In genomic region chr20:23151885-23152284, GRCh38 we compare ENCODE assay signal across 13 cellular contexts.
DNase-seq lines count a peak whose midpoint lies in the region; ATAC-seq and TF ChIP-seq lines count a peak whose summit lies in the region.
"Had no signal": no experiment of that assay in that cellular context is flagged by ENCODE, and none has a peak within 500 bp of the region (broad histone marks: within the 10 kb centered on the region; RNA-seq: fewer than 3 reads in every experiment).

No MANE protein-coding gene starts in this region.

- no peaks in the 10 kb centered on the region for H4K20me1 ChIP-seq in fibroblast of lung (ENCODE audit: control insufficient read depth, extremely low read depth, insufficient read depth, low read length)

- H3K9ac ChIP-seq in fibroblast of lung (ENCODE audit: insufficient read depth, low read length): no peak overlapping the region

- H3K36me3 ChIP-seq in heart right ventricle (no peaks in the 10 kb centered on the region), fibroblast of lung (ENCODE audit: control insufficient read depth, insufficient read depth, low read length) (no peaks in the 10 kb centered on the region), HAP-1 (replicated peaks) (no peaks in the 10 kb centered on the region)

- no peaks in the 10 kb centered on the region for H3K79me2 ChIP-seq in fibroblast of lung (ENCODE audit: control insufficient read depth, insufficient read depth, low read length)

- H2AFZ ChIP-seq in fibroblast of lung (ENCODE audit: low read length): no peak overlapping the region

- in situ Hi-C loops in HAP-1 (cut with MboI; ENCODE audit: low sequenced_read_pairs): no loop called here

- H3K27me3 ChIP-seq in heart right ventricle: no peaks in the 10 kb centered on the region
- H3K27me3 ChIP-seq in fibroblast of lung (ENCODE audit: control insufficient read depth, insufficient read depth, low read length): no peaks in the 10 kb centered on the region
- H3K27me3 ChIP-seq in HAP-1 (ENCODE audit: low read depth): no peaks in the 10 kb centered on the region

- H3K9me3 ChIP-seq in heart right ventricle (no peaks in the 10 kb centered on the region), fibroblast of lung (ENCODE audit: control insufficient read depth, insufficient read depth, low read depth, low read length) (no peaks in the 10 kb centered on the region), HAP-1 (no peaks in the 10 kb centered on the region)

- H3K4me3 ChIP-seq in heart right ventricle: no peak overlapping the region
- no peak overlapping the region for H3K4me3 ChIP-seq in fibroblast of lung (replicated peaks in 1 of 4; ENCODE audit: control extremely low read depth in 1 of 4, insufficient read depth in 1 of 4, low read depth in 3 of 4, low read length in 4 of 4)
- no peak overlapping the region for H3K4me3 ChIP-seq in HAP-1
- H3K4me3 ChIP-seq: GM12878, skin epidermis had no signal

- no peak for TF ChIP-seq CTCF in heart right ventricle (IDR thresholded peaks at IDR 0.05)
- no peak for TF ChIP-seq CTCF in fibroblast of lung (conservative IDR thresholded peaks at IDR 0.05 in 1 of 2, IDR thresholded peaks at IDR 0.05 in 1 of 2; ENCODE audit: low read depth in 1 of 2, low read length in 2 of 2)
- TF ChIP-seq CTCF in osteocyte (IDR thresholded peaks at IDR 0.05): no peak

- H3K4me1 ChIP-seq in heart right ventricle (peaks cover 19 to 94% (median 68%) of the 10 kb centered on the region in 9 donors), fibroblast of lung (ENCODE audit: control insufficient read depth, extremely low read depth, insufficient read depth, low read length) (peaks cover 51% of the 10 kb centered on the region), HAP-1 (no peaks in the 10 kb centered on the region)

- no peaks in the 10 kb centered on the region for H3K27me3 Mint-ChIP-seq in osteocyte (ENCODE audit: unreplicated experiment)

- H3K27ac ChIP-seq in heart right ventricle: peak overlapping the region; percentile 5 to 89 (median 73)
- H3K27ac ChIP-seq in fibroblast of lung (ENCODE audit: insufficient read depth, low read length): peak overlapping the region; percentile 80

- DNase-seq in heart right ventricle: peak in 1 of 2 donors; percentile 8
- DNase-seq in Right ventricle myocardium superior: no peak
- no peak for DNase-seq in fibroblast of lung (ENCODE audit: low read depth in 2 of 2)
- DNase-seq in osteocyte (ENCODE audit: extremely low spot score, unreplicated experiment): peak; percentile 67
- no peak for DNase-seq in HAP-1 (ENCODE audit: low spot score in 2 of 2)
- no peak for DNase-seq in posterior vena cava (ENCODE audit: low spot score)
- no peak for DNase-seq in NK-92 (lab: John Stamatoyannopoulos, UW; ENCODE audit: unreplicated experiment)
- DNase-seq: NCI-H524 treated with DMSO at 0.1 percent for 48 hours, RPMI8226 had no signal

- H3K27ac Mint-ChIP-seq in osteocyte (ENCODE audit: unreplicated experiment): peak overlapping the region; percentile 31
- H3K27ac Mint-ChIP-seq: activated naive CD4-positive, alpha-beta T cell treated with anti-CD3 and anti-CD28 coated beads, Interleukin-2, amount 50 U/mL, for 72 hours had no signal

- WGBS in heart right ventricle, 2 donors: 85 to 93% methylated on average over 8 of the region's 8 CpGs

- H3K9me3 Mint-ChIP-seq in osteocyte (ENCODE audit: unreplicated experiment): no peaks in the 10 kb centered on the region
- H3K9me3 Mint-ChIP-seq: activated naive CD4-positive, alpha-beta T cell treated with anti-CD3 and anti-CD28 coated beads, Interleukin-2, amount 50 U/mL, for 72 hours had no signal

- no peaks in the 10 kb centered on the region for H3K36me3 Mint-ChIP-seq in osteocyte (ENCODE audit: unreplicated experiment)
- H3K36me3 Mint-ChIP-seq: activated naive CD4-positive, alpha-beta T cell treated with anti-CD3 and anti-CD28 coated beads, Interleukin-2, amount 50 U/mL, for 72 hours had no signal

- ATAC-seq in heart right ventricle (no peak), Right ventricle myocardium superior (ENCODE audit: poor library complexity) (no peak), GM19351 (IDR thresholded peaks at IDR 0.05; ENCODE audit: unreplicated experiment) (no peak)
- ATAC-seq: activated naive CD4-positive, alpha-beta T cell treated with anti-CD3 and anti-CD28 coated beads, Interleukin-2, amount 50 U/mL, for 72 hours had no signal

- H3K4me3 Mint-ChIP-seq in osteocyte (ENCODE audit: unreplicated experiment): no peak overlapping the region

- peak overlapping the region; percentile 0 for H3K4me2 ChIP-seq in fibroblast of lung (ENCODE audit: extremely low read depth, insufficient read depth, low read length)

- intact Hi-C loops in heart right ventricle (cut with DNase I): no loop called here
- intact Hi-C loops in Right ventricle myocardium superior (cut with DNase I): no loop called here
- intact Hi-C loops in posterior vena cava (cut with DNase I): loop anchor here in 1 of 2 donors (5.0 kb wide), 1 partner anchor 65 kb away; the partner anchor contains the start of gene CD93

- H3K4me1 Mint-ChIP-seq in osteocyte (ENCODE audit: unreplicated experiment): peaks cover 54% of the 10 kb centered on the region
